In genomic region chr15:72319985-72320671, GRCh38 we compare ENCODE assay signal across 8 cellular contexts. TPM values are rescaled to one million over a fixed set of nuclear protein-coding genes. Genes with fewer than 3 reads are reported as not detected.
A peak's percentile ranks its signal among the peaks of the same experiment; 100 is the strongest.
DNase-seq lines count a peak whose midpoint lies in the region; ATAC-seq and TF ChIP-seq lines count a peak whose summit lies in the region.

Gene CELF6 (minus strand): TSS chr15:72320157. CDS start chr15:72319874, 283 bp downstream.

- H3K4me3 Mint-ChIP-seq in activated CD8-positive, alpha-beta T cell treated with anti-CD3 and anti-CD28 coated beads, Interleukin-2, amount 10 ng/mL, durations not matched to agents 7 days and 5 days = peak within 1 kb of the TSS; percentile 65

- intact Hi-C loops in dorsolateral prefrontal cortex (cut with DNase I) = loop anchor here in 1 of 2 donors (10.0 kb wide), 1 partner anchor 55 kb away; the partner anchor contains the start of gene HEXA

- H3K27me3 ChIP-seq in dorsolateral prefrontal cortex (no peaks in the 10 kb centered on the region), lung (ENCODE audit: control insufficient read depth, insufficient read depth) (no peaks in the 10 kb centered on the region)

- peaks cover 5% of the 10 kb centered on the region for H3K36me3 Mint-ChIP-seq in activated CD8-positive, alpha-beta T cell treated with anti-CD3 and anti-CD28 coated beads, Interleukin-2, amount 10 ng/mL, durations not matched to agents 7 days and 5 days (ENCODE audit: low read depth)

- peaks cover 29% of the 10 kb centered on the region for H3K27me3 Mint-ChIP-seq in activated CD8-positive, alpha-beta T cell treated with anti-CD3 and anti-CD28 coated beads, Interleukin-2, amount 10 ng/mL, durations not matched to agents 7 days and 5 days (ENCODE audit: low read depth)

- H3K27ac ChIP-seq in dorsolateral prefrontal cortex = peak within 1 kb of the TSS in 53 of 59 donors; percentile 3 to 86 (median 66)
- H3K27ac ChIP-seq in lung (ENCODE audit: low read depth in 1 of 2, low read length in 1 of 2) = no peak within 1 kb of the TSS

- H3K9me3 ChIP-seq in lung (ENCODE audit: control insufficient read depth in 2 of 2, insufficient read depth in 1 of 2, low read length in 1 of 2) = no peaks in the 10 kb centered on the region

- H3K4me1 ChIP-seq in lung (ENCODE audit: control insufficient read depth in 2 of 2, insufficient read depth in 2 of 2, low read length in 2 of 2) = peaks cover 0 to 9% of the 10 kb centered on the region in 2 donors

- H3K4me3 ChIP-seq in dorsolateral prefrontal cortex = peak within 1 kb of the TSS; percentile 38 to 75 (median 60)
- peak within 1 kb of the TSS; percentile 43 for H3K4me3 ChIP-seq in lung

- no peak for TF ChIP-seq CTCF in dorsolateral prefrontal cortex (IDR thresholded peaks at IDR 0.05 in 54 of 56, conservative IDR thresholded peaks at IDR 0.05 in 2 of 56; ENCODE audit: low read depth in 1 of 56, partially characterized antibody in 56 of 56)
- TF ChIP-seq CTCF in lung (IDR thresholded peaks at IDR 0.05; ENCODE audit: control extremely low read depth, extremely low read depth) = no peak

- H3K4me1 Mint-ChIP-seq in activated CD8-positive, alpha-beta T cell treated with anti-CD3 and anti-CD28 coated beads, Interleukin-2, amount 10 ng/mL, durations not matched to agents 7 days and 5 days (ENCODE audit: low read depth) = peaks cover 20% of the 10 kb centered on the region

- CTCF ChIA-PET in activated CD8-positive, alpha-beta T cell treated with anti-CD3 and anti-CD28 coated beads, Interleukin-2, amount 10 ng/mL, durations not matched to agents 7 days and 5 days (lab: Charles Lee) = interaction anchor here (1.0 to 1.3 kb wide), 2 partner anchors 7 to 352 kb away, joined by 3 read pairs; no protein-coding TSS in a partner anchor

- no peaks in the 10 kb centered on the region for H3K9me3 Mint-ChIP-seq in activated CD8-positive, alpha-beta T cell treated with anti-CD3 and anti-CD28 coated beads, Interleukin-2, amount 10 ng/mL, durations not matched to agents 7 days and 5 days (ENCODE audit: insufficient read depth)

- 0 to 2% methylated on average over 48 to 58 of the region's 58 CpGs for WGBS in lung, 2 donors

- POLR2A ChIA-PET in activated CD8-positive, alpha-beta T cell treated with anti-CD3 and anti-CD28 coated beads, Interleukin-2, amount 10 ng/mL, durations not matched to agents 7 days and 5 days (lab: Charles Lee) = interaction anchor here (0.6 to 1.4 kb wide), 2 partner anchors 153 to 365 kb away, joined by 3 to 7 read pairs; partner anchors contain the start of gene ARIH1

- H3K36me3 ChIP-seq in lung (ENCODE audit: control insufficient read depth in 2 of 2, insufficient read depth in 2 of 2, low read length in 2 of 2) = no peaks in the 10 kb centered on the region

- DNase-seq in NCI-H748 treated with DMSO at 0.1 percent for 48 hours (lab: John Stamatoyannopoulos, UW) (peak; percentile 61), dorsolateral prefrontal cortex (peak; percentile 69 to 93 (median 90)), lung (ENCODE audit: low spot score) (peak; percentile 86)
- DNase-seq in activated CD8-positive, alpha-beta T cell treated with anti-CD3 and anti-CD28 coated beads, Interleukin-2, amount 10 ng/mL, durations not matched to agents 7 days and 5 days = peak; percentile 80
- peak; percentile 51 to 57 for DNase-seq in stimulated activated CD4-positive, alpha-beta T cell treated with anti-CD3 and anti-CD28 coated beads, Interleukin-4, amount 100 ng/mL, for 48 hours (ENCODE audit: low read depth in 2 of 2)

- H3K27ac Mint-ChIP-seq in activated CD8-positive, alpha-beta T cell treated with anti-CD3 and anti-CD28 coated beads, Interleukin-2, amount 10 ng/mL, durations not matched to agents 7 days and 5 days = peak within 1 kb of the TSS; percentile 16

- ATAC-seq in GM18498 (IDR thresholded peaks at IDR 0.05; ENCODE audit: unreplicated experiment) = peak; percentile 70
- ATAC-seq in HG03196 (IDR thresholded peaks at IDR 0.05; ENCODE audit: unreplicated experiment) = peak; percentile 50
- peak; percentile 83 for ATAC-seq in activated CD8-positive, alpha-beta T cell treated with anti-CD3 and anti-CD28 coated beads, Interleukin-2, amount 10 ng/mL, durations not matched to agents 7 days and 5 days
- peak; percentile 64 for ATAC-seq in lung (ENCODE audit: insufficient read depth, low FRiP score)
- no peak for ATAC-seq in GM21825 (IDR thresholded peaks at IDR 0.05; ENCODE audit: unreplicated experiment)

RNA-seq across cellular contexts. Expression of gene CELF6, which starts in this region (rescaled TPM):
- under 1 TPM; 0.45 to 0.70 TPM for total RNA-seq in activated CD8-positive, alpha-beta T cell treated with anti-CD3 and anti-CD28 coated beads, Interleukin-2, amount 10 ng/mL, durations not matched to agents 7 days and 5 days
- 10 to 100 TPM; 10.7 to 30.0 (median 20.1) TPM for total RNA-seq in dorsolateral prefrontal cortex
- 1 to 10 TPM; 2.1 to 3.4 TPM for total RNA-seq in lung
- polyA plus RNA-seq in lung = 1 to 10 TPM; 3.4 to 6.4 TPM

Comparison
In these comparisons a context has a peak if more than half of its experiments do, and no peak if none do; other contexts are left out.
1. Peak in DNase-seq and ATAC-seq in activated CD8-positive, alpha-beta T cell treated with anti-CD3 and anti-CD28 coated beads, Interleukin-2, amount 10 ng/mL, durations not matched to agents 7 days and 5 days; RNA of the gene not detected or under 1 TPM.
2. H3K27ac ChIP-seq: peak in dorsolateral prefrontal cortex (53 of 59); none in lung (0 of 2).
3. Peak in every context shown above with its lines, with median percentiles within 50 percentile points of each other: DNase-seq.